In the genomic region with DNA sequence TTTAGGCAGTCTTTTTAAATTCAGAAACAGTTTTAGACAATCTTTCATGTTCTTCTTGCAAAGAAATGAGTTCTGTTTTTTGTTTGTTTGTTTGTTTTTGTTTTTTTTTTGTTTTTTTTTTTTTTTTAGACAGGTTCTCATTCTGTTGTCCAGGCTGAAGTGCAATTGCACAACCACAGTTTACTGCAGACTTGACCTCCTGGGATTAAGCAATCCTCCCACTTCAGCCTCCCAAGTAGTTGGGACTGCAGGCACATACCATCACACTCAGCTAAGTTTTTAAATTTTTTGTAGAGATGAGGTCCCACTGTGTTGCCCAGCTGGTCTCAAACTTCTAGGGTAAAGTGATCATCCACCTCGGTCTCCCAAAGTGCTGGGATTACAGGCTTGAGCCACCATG, we compare ENCODE assay signal across 25 cellular contexts.
"Had no signal": no experiment of that assay in that cellular context is flagged by ENCODE, and none has a peak within 500 bp of the region (broad histone marks: within the 10 kb centered on the region; RNA-seq: fewer than 3 reads in every experiment).

No MANE protein-coding gene starts in this region.

- ATAC-seq: left colon; left lung; lower lobe of right lung; naive thymus-derived CD8-positive, alpha-beta T cell; pancreas; right cardiac atrium; stimulated activated effector memory CD8-positive, alpha-beta T cell treated with anti-CD3 and anti-CD28 coated beads, Interleukin-12 subunit alpha, Interleukin-12 subunit beta, amount 100 ng/mL, for 72 hours had no signal

- H3K9me3 ChIP-seq: left lung, lower lobe of right lung, pancreas, prostate gland, sigmoid colon, spleen, suprapubic skin, thoracic aorta, tibial artery, vagina had no signal

- H3K36me3 ChIP-seq: left lung, lower lobe of right lung, pancreas, prostate gland, sigmoid colon, spleen, suprapubic skin, thoracic aorta, tibial artery, vagina had no signal

- H3K27me3 ChIP-seq: left lung, sigmoid colon, spleen, suprapubic skin, tibial artery, vagina had no signal

- H3K4me1 ChIP-seq: left lung, lower lobe of right lung, pancreas, prostate gland, spleen, suprapubic skin, vagina had no signal

- H3K27ac ChIP-seq: left lung, lower lobe of right lung, pancreas, prostate gland, sigmoid colon, spleen, suprapubic skin, thoracic aorta, tibial artery, vagina had no signal

- FAIRE-seq: islet of Langerhans, kidney, pancreas, small intestine had no signal

- H3K4me3 ChIP-seq: left lung, lower lobe of right lung, pancreas, prostate gland, sigmoid colon, spleen, suprapubic skin, thoracic aorta, tibial artery, vagina had no signal

- DNase-seq: hippocampal formation; kidney; left colon; left lung; lower lobe of right lung; mammary epithelial cell; mesenchymal stem cell; naive thymus-derived CD8-positive, alpha-beta T cell; nucleus accumbens; pancreas; posterior cingulate gyrus; retina; right cardiac atrium; sigmoid colon; small intestine; spleen; stimulated activated CD4-positive, alpha-beta T cell treated with anti-CD3 and anti-CD28 coated beads, Interleukin-4, amount 100 ng/mL, for 24 hours; stimulated activated naive CD4-positive, alpha-beta T cell; tibial artery had no signal
